Comparison of ENCODE assay signal across 16 cellular contexts in genomic region chr9:89666950-89667349, GRCh38.
"Had no signal": no experiment of that assay in that cellular context is flagged by ENCODE, and none has a peak within 500 bp of the region (broad histone marks: within the 10 kb centered on the region; RNA-seq: fewer than 3 reads in every experiment).

No MANE protein-coding gene starts in this region.

- H3K27me3 ChIP-seq: gastroesophageal sphincter, neutrophil had no signal

- DNase-seq: activated CD4-positive, alpha-beta T cell treated with anti-CD3 and anti-CD28 coated beads, Interleukin-2, amount 50 U/mL, for 1 hour; activated naive CD4-positive, alpha-beta T cell treated with Interleukin-2 at 50 U/mL for 16 hours; activated naive CD8-positive, alpha-beta T cell treated with anti-CD3 and anti-CD28 coated beads, Interleukin-2, amount 50 U/mL, for 24 hours; aorta; mesenchymal stem cell; naive thymus-derived CD8-positive, alpha-beta T cell; stimulated activated CD4-positive, alpha-beta T cell treated with anti-CD3 and anti-CD28 coated beads, Interleukin-15, amount 100 ng/mL, for 24 hours; stimulated activated CD4-positive, alpha-beta T cell treated with anti-CD3 and anti-CD28 coated beads, Interleukin-4, amount 100 ng/mL, for 1 hour; stimulated activated naive B cell treated with anti-CD40 and anti-IgM and Interleukin-4, amounts not matched to agents 10 μg/mL and 1 μg/mL and 100 μg/mL, for 72 hours; substantia nigra; T-helper 9 cell had no signal

- H3K4me1 Mint-ChIP-seq: activated naive CD8-positive, alpha-beta T cell treated with anti-CD3 and anti-CD28 coated beads, Interleukin-2, amount 50 U/mL, for 24 hours; stimulated activated naive B cell treated with anti-CD40 and anti-IgM and Interleukin-4, amounts not matched to agents 10 μg/mL and 1 μg/mL and 100 μg/mL, for 72 hours had no signal

- H3K4me3 Mint-ChIP-seq: activated naive CD8-positive, alpha-beta T cell treated with anti-CD3 and anti-CD28 coated beads, Interleukin-2, amount 50 U/mL, for 24 hours; activated T-helper 1 cell treated with anti-CD3 and anti-CD28 coated beads, Interleukin-12 subunit alpha, Interleukin-12 subunit beta, Interleukin-2, Interleukin-4 antibody, amounts not matched to agents 30 ng/mL and 10 ng/mL and 1 ng/mL, durations not matched to agents 14 hours and 24 hours and 36 hours; naive thymus-derived CD8-positive, alpha-beta T cell; stimulated activated naive B cell treated with anti-CD40 and anti-IgM and Interleukin-4, amounts not matched to agents 10 μg/mL and 1 μg/mL and 100 μg/mL, for 72 hours had no signal

- H3K27ac Mint-ChIP-seq: activated naive CD8-positive, alpha-beta T cell treated with anti-CD3 and anti-CD28 coated beads, Interleukin-2, amount 50 U/mL, for 24 hours; naive thymus-derived CD8-positive, alpha-beta T cell; stimulated activated naive B cell treated with anti-CD40 and anti-IgM and Interleukin-4, amounts not matched to agents 10 μg/mL and 1 μg/mL and 100 μg/mL, for 72 hours had no signal

- H3K9me3 ChIP-seq: gastroesophageal sphincter, neutrophil had no signal

- H3K36me3 Mint-ChIP-seq: naive thymus-derived CD8-positive, alpha-beta T cell; stimulated activated naive B cell treated with anti-CD40 and anti-IgM and Interleukin-4, amounts not matched to agents 10 μg/mL and 1 μg/mL and 100 μg/mL, for 72 hours had no signal

- H3K36me3 ChIP-seq: gastroesophageal sphincter, neutrophil had no signal

- H3K27ac ChIP-seq: gastroesophageal sphincter, skin epidermis had no signal

- ATAC-seq: activated CD4-positive, CD25-positive, alpha-beta regulatory T cell treated with anti-CD3 and anti-CD28 coated beads, Interleukin-2, amount 50 U/mL, for 24 hours; activated naive CD8-positive, alpha-beta T cell treated with anti-CD3 and anti-CD28 coated beads, Interleukin-2, amount 50 U/mL, for 24 hours; gastroesophageal sphincter; naive thymus-derived CD8-positive, alpha-beta T cell; stimulated activated naive B cell treated with anti-CD40 and anti-IgM and Interleukin-4, amounts not matched to agents 10 μg/mL and 1 μg/mL and 100 μg/mL, for 72 hours had no signal

- H3K4me3 ChIP-seq: gastroesophageal sphincter, skin epidermis had no signal
